Comparison of ENCODE assay signal across 8 cellular contexts in genomic region chr11:72112541-72113136, GRCh38. TPM values are rescaled to one million over a fixed set of nuclear protein-coding genes. Genes with fewer than 3 reads are reported as not detected.
DNase-seq lines count a peak whose midpoint lies in the region; ATAC-seq and TF ChIP-seq lines count a peak whose summit lies in the region.

Gene ANAPC15, minus strand, starts transcription at chr11:72112695. Its CDS starts 1,419 bp downstream, at chr11:72111276.

- DNase-seq in D341Med (ENCODE audit: low spot score) (peak; percentile 91), HuH-7.5 (ENCODE audit: low spot score) (peak; percentile 72), OCI-LY7 (ENCODE audit: low spot score) (peak; percentile 99), activated T-cell treated with anti-CD3 and anti-CD28 coated beads for 24 hours (ENCODE audit: low read depth) (peak; percentile 99), epithelial cell of esophagus (ENCODE audit: low read depth) (peak; percentile 100)
- peak; percentile 96 for DNase-seq in stimulated activated CD8-positive, alpha-beta memory T cell treated with anti-CD3 and anti-CD28 coated beads, Interleukin-4, amount 100 ng/mL, for 1 hour (ENCODE audit: low read depth in 2 of 2, low spot score in 1 of 2)

- BruUV-seq in OCI-LY7 (replicated peaks; lab: Mats Ljungman, UMichigan): no TSS peak

- H3K9me2 ChIP-seq in OCI-LY7 (ENCODE audit: insufficient read depth, low read length): no peaks in the 10 kb centered on the region

- H3K79me2 ChIP-seq in OCI-LY7 (ENCODE audit: insufficient read depth, low read depth, low read length): no peaks in the 10 kb centered on the region; the same call in 1 of the 2 replicates

- H3K4me2 ChIP-seq in OCI-LY7 (ENCODE audit: low read length): peak within 1 kb of the TSS; percentile 93

- H3K4me1 ChIP-seq in OCI-LY7 (ENCODE audit: insufficient read depth, low read length, poor library complexity, severe bottlenecking) (peaks cover 19% of the 10 kb centered on the region), mononuclear cell (ENCODE audit: insufficient read depth, low read length) (peaks cover 30% of the 10 kb centered on the region)

- peak within 1 kb of the TSS; percentile 78 for H3K27ac ChIP-seq in OCI-LY7 (ENCODE audit: low read depth, low read length, poor library complexity, severe bottlenecking)

- no peaks in the 10 kb centered on the region for H3K27me3 ChIP-seq in mononuclear cell (ENCODE audit: insufficient read depth, low read length)

- TF ChIP-seq CTCF in OCI-LY7 (conservative IDR thresholded peaks at IDR 0.05; ENCODE audit: low read length) (no peak), epithelial cell of esophagus (IDR thresholded peaks at IDR 0.05; ENCODE audit: insufficient read depth, low read depth, low read length, missing control alignments) (no peak)

- intact Hi-C loops in OCI-LY7 (cut with micrococcal nuclease; ENCODE audit: unreplicated experiment): loop anchor here (1.0 kb wide), 2 partner anchors 9 to 111 kb away; partner anchors contain the start of gene LAMTOR1

- H4K20me1 ChIP-seq in OCI-LY7 (ENCODE audit: insufficient read depth, low read length): no peaks in the 10 kb centered on the region

- ATAC-seq in GM21526 (IDR thresholded peaks at IDR 0.05; ENCODE audit: low FRiP score, unreplicated experiment): peak; percentile 59

- POLR2A ChIA-PET in OCI-LY7 (lab: Charles Lee): interaction anchor here (1.0 to 1.6 kb wide), 4 partner anchors 11 to 181 kb away, joined by 3 to 7 read pairs (median 5); no protein-coding TSS in a partner anchor

- H3K9me3 ChIP-seq in OCI-LY7 (ENCODE audit: low read length) (no peaks in the 10 kb centered on the region), mononuclear cell (ENCODE audit: low read depth, low read length) (no peaks in the 10 kb centered on the region)

- H3K36me3 ChIP-seq in OCI-LY7 (ENCODE audit: insufficient read depth, low read length): peaks cover 8% of the 10 kb centered on the region; the same call in 1 of the 2 replicates

- peak within 1 kb of the TSS; percentile 60; the same call in 1 of the 2 replicates for H2AFZ ChIP-seq in OCI-LY7 (ENCODE audit: low read length)

- CTCF ChIA-PET in OCI-LY7 (lab: Charles Lee; ENCODE audit: unreplicated experiment): interaction anchor here (1.2 kb wide), 1 partner anchor 87 kb away, joined by 5 read pairs; no protein-coding TSS in a partner anchor

- H3K4me3 ChIP-seq in OCI-LY7 (ENCODE audit: low read depth, low read length, poor library complexity, severe bottlenecking) (peak within 1 kb of the TSS; percentile 76), epithelial cell of esophagus (ENCODE audit: low read length) (peak within 1 kb of the TSS; percentile 88), mononuclear cell (ENCODE audit: low read length) (peak within 1 kb of the TSS; percentile 61)

RNA-seq across cellular contexts. Expression of gene ANAPC15, which starts in this region (rescaled TPM):
- 48.2 and 77.7 TPM in 2 replicates for total RNA-seq in OCI-LY7 (2014; rRNA removed; shearing (Covaris generic))
- total RNA-seq in OCI-LY7 (2022) (61.2 and 62.4 TPM in 2 replicates), mononuclear cell (30.2 TPM)

Comparison
In these comparisons a context has a peak if more than half of its experiments do, and no peak if none do; other contexts are left out.
1. Peak in every context shown above with its lines: DNase-seq, ATAC-seq, H3K4me3 ChIP-seq and H3K27ac ChIP-seq.